27 cellular contexts compared by ENCODE assay signal in the genomic region with DNA sequence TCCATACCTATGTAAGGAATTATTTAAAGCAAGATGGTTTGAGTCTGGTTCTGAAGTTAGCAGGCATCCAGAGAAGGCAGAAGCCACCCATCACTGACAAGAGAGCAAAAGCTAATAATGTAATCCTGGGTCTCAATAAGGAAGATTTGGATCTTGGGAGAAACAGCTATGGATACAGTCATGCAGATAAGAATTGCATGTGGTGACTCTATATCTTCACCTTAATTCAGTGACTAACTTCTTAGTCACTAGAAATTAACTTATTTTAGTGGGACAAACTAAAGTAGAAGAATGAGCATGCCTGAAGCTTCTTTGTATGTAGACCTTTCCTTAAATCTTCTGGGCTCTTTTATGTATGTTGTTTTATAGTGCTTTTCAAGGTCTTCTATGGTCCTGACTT.
A peak's percentile ranks its signal among the peaks of the same experiment; 100 is the strongest.
DNase-seq lines count a peak whose midpoint lies in the region; ATAC-seq and TF ChIP-seq lines count a peak whose summit lies in the region.
"Had no signal": no experiment of that assay in that cellular context is flagged by ENCODE, and none has a peak within 500 bp of the region (broad histone marks: within the 10 kb centered on the region; RNA-seq: fewer than 3 reads in every experiment).

No MANE protein-coding gene starts in this region.

- in situ Hi-C loops in brain microvascular endothelial cell (cut with HindIII; ENCODE audit: low pct_ligation_motif_present, low sequenced_read_pairs) = no loop called here

- H4K91ac ChIP-seq in neuronal stem cell (ENCODE audit: low read depth, low read length, poor library complexity) = no peak overlapping the region

- no peak overlapping the region for H3K4ac ChIP-seq in neuronal stem cell (ENCODE audit: low read length)

- CTCF ChIA-PET in PC-9 (lab: Charles Lee) = no interaction called here

- no peaks in the 10 kb centered on the region for H3K9me2 ChIP-seq in PC-9 (ENCODE audit: insufficient read depth)

- peak overlapping the region; percentile 18 for H3K27ac ChIP-seq in PC-9
- H3K27ac ChIP-seq in brain microvascular endothelial cell = peak overlapping the region; percentile 71
- H3K27ac ChIP-seq in osteoblast (ENCODE audit: low read depth, low read length) = peak overlapping the region; percentile 63
- H3K27ac ChIP-seq in psoas muscle = no peak overlapping the region
- no peak overlapping the region for H3K27ac ChIP-seq in neuronal stem cell (replicated peaks; ENCODE audit: low read length)
- H3K27ac ChIP-seq: neutrophil, prostate gland, skin epidermis, VCaP had no signal

- DNase-seq in ELR (ENCODE audit: low read depth) = peak; percentile 75
- DNase-seq in PC-9 = no peak
- DNase-seq in brain microvascular endothelial cell = no peak
- DNase-seq in osteoblast (ENCODE audit: insufficient read length, low spot score, missing footprints) = peak; percentile 30
- no peak for DNase-seq in psoas muscle
- no peak for DNase-seq in neuronal stem cell (ENCODE audit: low spot score)
- DNase-seq in DMS114 treated with DMSO at 0.1 percent for 48 hours (lab: John Stamatoyannopoulos, UW; ENCODE audit: unreplicated experiment) = no peak
- DNase-seq: activated CD4-positive, alpha-beta T cell treated with anti-CD3 and anti-CD28 coated beads, Interleukin-2, amount 50 U/mL, for 1 hour; activated CD8-positive, alpha-beta memory T cell treated with anti-CD3 and anti-CD28 coated beads, Interleukin-2, amount 10 ng/mL, durations not matched to agents 7 days and 5 days; activated naive CD4-positive, alpha-beta T cell treated with anti-CD3 and anti-CD28 coated beads for 36 hours; activated T-cell treated with anti-CD3 and anti-CD28 coated beads, Interleukin-2, amount 50 U/mL, for 72 hours; AML-193; amygdala; CD8-positive, alpha-beta T cell; central memory CD4-positive, alpha-beta T cell; dermis blood vessel endothelial cell; DMS153; NCI-H1417 treated with DMSO at 0.1 percent for 48 hours; NCI-H510A; stimulated activated CD4-positive, alpha-beta T cell treated with anti-CD3 and anti-CD28 coated beads, Interleukin-2, amount 100 ng/mL, for 24 hours had no signal

- peaks cover 20% of the 10 kb centered on the region for H3F3A ChIP-seq in PC-9 (ENCODE audit: insufficient read depth, low read depth)

- H3K4me1 ChIP-seq in PC-9 (replicated peaks; ENCODE audit: insufficient read depth) (peaks cover 53% of the 10 kb centered on the region), osteoblast (ENCODE audit: insufficient read depth, low read length) (peaks cover 13% of the 10 kb centered on the region), psoas muscle (no peaks in the 10 kb centered on the region), neuronal stem cell (ENCODE audit: control insufficient read depth in 2 of 2, insufficient read depth in 1 of 2, low read depth in 1 of 2, low read length in 2 of 2) (no peaks in the 10 kb centered on the region)
- H3K4me1 ChIP-seq: HAP-1, prostate gland had no signal

- intact Hi-C loops in PC-9 (cut with micrococcal nuclease; ENCODE audit: unreplicated experiment) = loop anchor here (5.0 kb wide), 1 partner anchor 39 kb away; no protein-coding TSS in a partner anchor
- intact Hi-C loops in psoas muscle (cut with DNase I) = no loop called here

- H2BK12ac ChIP-seq in neuronal stem cell (ENCODE audit: low read length) = no peak overlapping the region

- TF ChIP-seq CTCF in PC-9 (conservative IDR thresholded peaks at IDR 0.05) = no peak
- no peak for TF ChIP-seq CTCF in brain microvascular endothelial cell (IDR thresholded peaks at IDR 0.05; ENCODE audit: low read depth, low read length, missing control alignments)
- TF ChIP-seq CTCF in osteoblast (IDR thresholded peaks at IDR 0.05; ENCODE audit: extremely low read depth, low read depth, low read length) = no peak
- no peak for TF ChIP-seq CTCF in psoas muscle (IDR thresholded peaks at IDR 0.05)

- no peak overlapping the region for H2AK5ac ChIP-seq in neuronal stem cell (ENCODE audit: low read depth, low read length)

- H3K36me3 ChIP-seq in PC-9 (ENCODE audit: low read depth) (0 out of 2 replicates have a peak, but pooled peaks cover 15% of the 10 kb centered on the region), brain microvascular endothelial cell (replicated peaks) (peaks cover 30% of the 10 kb centered on the region), osteoblast (ENCODE audit: insufficient read depth, low read length) (peaks cover 38% of the 10 kb centered on the region), psoas muscle (ENCODE audit: insufficient read depth in 1 of 2, low read depth in 1 of 2) (peaks cover 3 to 18% of the 10 kb centered on the region in 2 donors), neuronal stem cell (replicated peaks in 1 of 2; ENCODE audit: control insufficient read depth in 2 of 2, insufficient read depth in 2 of 2, low read length in 2 of 2) (no peaks in the 10 kb centered on the region)
- H3K36me3 ChIP-seq: neutrophil, prostate gland had no signal

- no TSS peak for BruUV-seq in PC-9 (replicated peaks; lab: Mats Ljungman, UMichigan)

- no peak overlapping the region for H3K9ac ChIP-seq in neuronal stem cell (ENCODE audit: low read depth, low read length, poor library complexity)

- no peak overlapping the region for H2AFZ ChIP-seq in PC-9
- no peak overlapping the region for H2AFZ ChIP-seq in osteoblast (ENCODE audit: low read length)
- no peak overlapping the region for H2AFZ ChIP-seq in neuronal stem cell (ENCODE audit: low read length)

- no peak overlapping the region for H4K8ac ChIP-seq in neuronal stem cell (ENCODE audit: low read depth, low read length)

- H2BK15ac ChIP-seq in neuronal stem cell (ENCODE audit: low read length) = no peak overlapping the region

- POLR2A ChIA-PET in PC-9 (lab: Charles Lee; ENCODE audit: unreplicated experiment) = no interaction called here

- no peaks in the 10 kb centered on the region for H3K27me3 ChIP-seq in PC-9 (ENCODE audit: insufficient read depth, low read depth)
- H3K27me3 ChIP-seq in brain microvascular endothelial cell (replicated peaks) = no peaks in the 10 kb centered on the region
- H3K27me3 ChIP-seq in osteoblast (ENCODE audit: insufficient read depth, low read length) = no peaks in the 10 kb centered on the region
- no peaks in the 10 kb centered on the region for H3K27me3 ChIP-seq in psoas muscle (ENCODE audit: insufficient read depth in 3 of 3, low read length in 2 of 3)
- H3K27me3 ChIP-seq in neuronal stem cell (ENCODE audit: control insufficient read depth in 3 of 3, insufficient read depth in 3 of 3, low read depth in 1 of 3, low read length in 3 of 3) = no peaks in the 10 kb centered on the region
- H3K27me3 ChIP-seq: neutrophil had no signal

- H2BK120ac ChIP-seq in neuronal stem cell (ENCODE audit: low read depth, low read length) = no peak overlapping the region

- no peak overlapping the region for H3K18ac ChIP-seq in neuronal stem cell (ENCODE audit: low read length)

- no peak overlapping the region for H3K23ac ChIP-seq in neuronal stem cell (ENCODE audit: low read depth, low read length, poor library complexity)

- no peaks in the 10 kb centered on the region for H3K79me1 ChIP-seq in neuronal stem cell (ENCODE audit: low read depth, low read length)

- H3K14ac ChIP-seq in neuronal stem cell (ENCODE audit: low read length) = no peak overlapping the region

- no peak overlapping the region for H2BK5ac ChIP-seq in neuronal stem cell (ENCODE audit: low read length)

- no peak overlapping the region for H3K4me2 ChIP-seq in PC-9
- H3K4me2 ChIP-seq in osteoblast (ENCODE audit: insufficient read depth, low read length) = no peak overlapping the region
- H3K4me2 ChIP-seq in neuronal stem cell (ENCODE audit: insufficient read depth, low read length, poor library complexity, severe bottlenecking) = no peak overlapping the region

- H3K9me3 ChIP-seq in PC-9 (ENCODE audit: insufficient read depth, low read depth) (0 out of 2 replicates have a peak, but pooled peaks cover 10% of the 10 kb centered on the region), osteoblast (ENCODE audit: low read depth, low read length) (no peaks in the 10 kb centered on the region), psoas muscle (no peaks in the 10 kb centered on the region), neuronal stem cell (replicated peaks in 1 of 2; ENCODE audit: control insufficient read depth in 2 of 2, insufficient read depth in 1 of 2, low read depth in 1 of 2, low read length in 2 of 2) (no peaks in the 10 kb centered on the region)
- H3K9me3 ChIP-seq: HAP-1, neutrophil, prostate gland had no signal

- no peak for ATAC-seq in HG03457 (IDR thresholded peaks at IDR 0.05; ENCODE audit: unreplicated experiment)
- no peak for ATAC-seq in psoas muscle
- ATAC-seq: activated CD8-positive, alpha-beta memory T cell treated with anti-CD3 and anti-CD28 coated beads, Interleukin-2, amount 10 ng/mL, durations not matched to agents 7 days and 5 days; activated T-cell treated with anti-CD3 and anti-CD28 coated beads, Interleukin-2, amount 50 U/mL, for 72 hours; CD8-positive, alpha-beta T cell; K562 had no signal

- H4K20me1 ChIP-seq in PC-9 (ENCODE audit: insufficient read depth) (no peaks in the 10 kb centered on the region), osteoblast (ENCODE audit: insufficient read depth, low read length) (no peaks in the 10 kb centered on the region)

- no peak overlapping the region for H3K4me3 ChIP-seq in PC-9
- H3K4me3 ChIP-seq in brain microvascular endothelial cell (ENCODE audit: low read depth, low read length) = no peak overlapping the region
- H3K4me3 ChIP-seq in osteoblast (ENCODE audit: insufficient read depth, low read length) = no peak overlapping the region
- no peak overlapping the region for H3K4me3 ChIP-seq in psoas muscle
- H3K4me3 ChIP-seq in neuronal stem cell (ENCODE audit: low read length in 2 of 2) = no peak overlapping the region
- H3K4me3 ChIP-seq: HAP-1, K562, prostate gland, skin epidermis had no signal

- no peaks in the 10 kb centered on the region for H3K79me2 ChIP-seq in PC-9 (ENCODE audit: low read depth)
- no peaks in the 10 kb centered on the region for H3K79me2 ChIP-seq in osteoblast (ENCODE audit: insufficient read depth, low read length)

Comparison
In these comparisons a context has a peak if more than half of its experiments do, and no peak if none do; other contexts are left out.
1. DNase-seq: peak in ELR (single experiment) and osteoblast (single experiment); none in PC-9 (0 of 2), brain microvascular endothelial cell (single experiment), psoas muscle (0 of 2), neuronal stem cell (single experiment) and DMS114 treated with DMSO at 0.1 percent for 48 hours (single experiment).
2. H3K27ac ChIP-seq: peak in PC-9 (single experiment), brain microvascular endothelial cell (single experiment) and osteoblast (single experiment); none in psoas muscle (single experiment) and neuronal stem cell (single experiment).